8 cellular contexts compared by ENCODE assay signal in genomic region chr10:24724381-24725228, GRCh38. TPM values are rescaled to one million over a fixed set of nuclear protein-coding genes. Genes with fewer than 3 reads are reported as not detected.
DNase-seq lines count a peak whose midpoint lies in the region; ATAC-seq and TF ChIP-seq lines count a peak whose summit lies in the region.

No MANE protein-coding gene starts in this region.

- dilution Hi-C loops in mammary epithelial cell (cut with HindIII; ENCODE audit: low sequenced_read_pairs), result loop anchor here (5.0 kb wide), 1 partner anchor 98 kb away; no protein-coding TSS in a partner anchor

- H3K4me2 ChIP-seq in mammary epithelial cell (ENCODE audit: insufficient read depth, low read depth, low read length), result peak overlapping the region; percentile 97

- peaks cover 4% of the 10 kb centered on the region for H4K20me1 ChIP-seq in mammary epithelial cell (ENCODE audit: insufficient read depth, low read length)

- peak overlapping the region; percentile 97 for H3K9ac ChIP-seq in mammary epithelial cell (ENCODE audit: insufficient read depth, low read length)

- H3K27ac ChIP-seq in AG04450 (ENCODE audit: low read depth, low read length) (peak overlapping the region; percentile 81), WERI-Rb-1 (peak overlapping the region; percentile 68), mammary epithelial cell (ENCODE audit: insufficient read depth, low read depth, low read length) (peak overlapping the region; percentile 86), skin epidermis (peak overlapping the region; percentile 58 to 97 (median 90))

- intact Hi-C loops in mammary epithelial cell (cut with micrococcal nuclease), result loop anchor here (1.0 to 5.0 kb wide), 7 partner anchors 90 to 357 kb away; no protein-coding TSS in a partner anchor

- no peak for TF ChIP-seq CTCF in AG04450 (IDR thresholded peaks at IDR 0.05; ENCODE audit: low read depth, low read length)
- no peak for TF ChIP-seq CTCF in WERI-Rb-1 (IDR thresholded peaks at IDR 0.05; ENCODE audit: low read depth, low read length)
- no peak for TF ChIP-seq CTCF in mammary epithelial cell (conservative IDR thresholded peaks at IDR 0.05 in 1 of 2, IDR thresholded peaks at IDR 0.05 in 1 of 2; ENCODE audit: extremely low read depth in 1 of 2, insufficient read depth in 1 of 2, low read depth in 1 of 2, low read length in 2 of 2)

- peaks cover 45% of the 10 kb centered on the region for H3K79me2 ChIP-seq in mammary epithelial cell (ENCODE audit: insufficient read depth, low read length)

- POLR2A ChIA-PET in AG04450 (lab: Yijun Ruan, JAX), result interaction anchor here (0.6 to 1.8 kb wide), 6 partner anchors 20 to 357 kb away, joined by 3 to 8 read pairs (median 6); no protein-coding TSS in a partner anchor

- H3K4me1 ChIP-seq in mammary epithelial cell (ENCODE audit: insufficient read depth, low read length), result peaks cover 5% of the 10 kb centered on the region

- TSS peak; percentile 38 for BruUV-seq in mammary epithelial cell (replicated peaks; lab: Mats Ljungman, UMichigan)

- DNase-seq in AG04450 (ENCODE audit: low read depth, low spot score) (peak; percentile 88), NCI-H2196 treated with DMSO at 0.1 percent for 48 hours (lab: John Stamatoyannopoulos, UW; ENCODE audit: unreplicated experiment) (peak; percentile 75), WERI-Rb-1 (peak; percentile 94), mammary epithelial cell (peak; percentile 96), iPS-NIHi11 (ENCODE audit: low spot score) (peak; percentile 95)

- peak overlapping the region; percentile 96 for H2AFZ ChIP-seq in mammary epithelial cell (ENCODE audit: low read depth, low read length)

- H3K9me3 ChIP-seq in AG04450 (ENCODE audit: control insufficient read depth, insufficient read depth, low read length), result no peaks in the 10 kb centered on the region; the same call in 1 of the 2 replicates
- no peaks in the 10 kb centered on the region for H3K9me3 ChIP-seq in WERI-Rb-1 (ENCODE audit: severe bottlenecking)
- H3K9me3 ChIP-seq in mammary epithelial cell (replicated peaks; ENCODE audit: insufficient read depth, low read length), result no peaks in the 10 kb centered on the region

- H3K27me3 ChIP-seq in AG04450 (ENCODE audit: control insufficient read depth, insufficient read depth, low read length), result no peaks in the 10 kb centered on the region
- H3K27me3 ChIP-seq in WERI-Rb-1 (ENCODE audit: insufficient read depth, low read depth, severe bottlenecking), result no peaks in the 10 kb centered on the region
- H3K27me3 ChIP-seq in mammary epithelial cell (ENCODE audit: insufficient read depth, low read length), result no peaks in the 10 kb centered on the region

- H3K4me3 ChIP-seq in AG04450 (ENCODE audit: low read depth, low read length) (peak overlapping the region; percentile 84), WERI-Rb-1 (ENCODE audit: low read depth, low read length) (peak overlapping the region; percentile 85), mammary epithelial cell (replicated peaks in 1 of 3; ENCODE audit: insufficient read depth in 1 of 3, low read depth in 2 of 3, low read length in 3 of 3) (peak overlapping the region; percentile 66 to 82 (median 70)), skin epidermis (peak overlapping the region; percentile 57 to 85 (median 72))

- WGBS in mammary epithelial cell (ENCODE audit: low coverage, missing lambda C conversion rate), result 2% methylated on average over 7 of the region's 52 CpGs

- CTCF ChIA-PET in AG04450 (lab: Charles Lee) (interaction anchor here (0.6 to 0.9 kb wide), 3 partner anchors 81 to 357 kb away, joined by 3 to 5 read pairs (median 3); no protein-coding TSS in a partner anchor), mammary epithelial cell (lab: Charles Lee; ENCODE audit: low non-redundant PET) (interaction anchor here (0.5 to 0.6 kb wide), 2 partner anchors 112 to 265 kb away, joined by 5 to 6 read pairs; no protein-coding TSS in a partner anchor)

- H3K36me3 ChIP-seq in WERI-Rb-1, result no peaks in the 10 kb centered on the region
- peaks cover 3% of the 10 kb centered on the region for H3K36me3 ChIP-seq in mammary epithelial cell (ENCODE audit: insufficient read depth, low read length)

- ATAC-seq in GM18907 (IDR thresholded peaks at IDR 0.05; ENCODE audit: unreplicated experiment) (peak; percentile 91), HG03139 (IDR thresholded peaks at IDR 0.05; ENCODE audit: unreplicated experiment) (peak; percentile 78)

- in situ Hi-C loops in mammary epithelial cell (cut with MboI; ENCODE audit: low sequenced_read_pairs in 2 of 2), result loop anchor here in 1 of 2 donors (5.0 to 25.0 kb wide), 2 partner anchors 98 to 238 kb away; partner anchors contain the start of gene PRTFDC1

RNA-seq across cellular contexts. Expression of gene ARHGAP21, which starts 0.9 kb away (rescaled TPM):
- polyA plus RNA-seq in AG04450 (2011; rRNA removed) (93.1 and 126 TPM in 2 replicates), mammary epithelial cell (91.6 TPM)
- polyA minus RNA-seq in AG04450 (2011; rRNA and poly(A)+ RNA removed), result 126 and 169 TPM in 2 replicates
- total RNA-seq in mammary epithelial cell, result 100 to 1,000 TPM; 131 to 207 TPM
- 242 TPM for polyA minus RNA-seq in mammary epithelial cell

Comparison
In these comparisons a context has a peak if more than half of its experiments do, and no peak if none do; other contexts are left out.
1. Peak in every context shown above with its lines: DNase-seq, ATAC-seq, H3K4me3 ChIP-seq and H3K27ac ChIP-seq.